Comparison of ENCODE assay signal across 9 cellular contexts in the genomic region with DNA sequence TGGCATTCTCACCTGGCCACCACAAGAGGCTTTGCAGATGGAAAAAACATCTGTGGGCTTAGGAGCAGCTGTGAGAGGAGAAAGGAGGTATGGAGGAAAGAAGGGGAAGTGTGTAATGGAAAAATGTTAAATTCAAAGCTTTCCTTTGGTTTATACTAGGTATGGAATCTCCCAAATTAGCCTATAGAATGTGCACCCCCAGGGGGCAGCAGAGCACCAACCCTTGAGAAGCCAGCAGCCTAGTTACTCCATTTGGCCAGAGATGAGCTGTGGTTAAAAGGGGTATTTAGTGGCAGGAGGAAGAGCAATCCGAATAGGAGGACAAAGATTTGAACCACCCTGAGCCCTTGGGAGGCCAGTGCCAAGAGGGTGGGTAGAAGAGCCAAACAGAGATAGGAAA.
DNase-seq lines count a peak whose midpoint lies in the region; ATAC-seq and TF ChIP-seq lines count a peak whose summit lies in the region.
"Had no signal": no experiment of that assay in that cellular context is flagged by ENCODE, and none has a peak within 500 bp of the region (broad histone marks: within the 10 kb centered on the region; RNA-seq: fewer than 3 reads in every experiment).

No MANE protein-coding gene starts in this region.

- H3K27ac Mint-ChIP-seq in neural progenitor cell: no peak overlapping the region

- peak overlapping the region in 1 of 2 experiments; percentile 10; a peak in 1 of 4 replicates for H3K4me3 ChIP-seq in SK-N-SH (ENCODE audit: low read depth in 2 of 2, low read length in 1 of 2)
- no peak overlapping the region for H3K4me3 ChIP-seq in epithelial cell of esophagus (ENCODE audit: low read length)
- H3K4me3 ChIP-seq in neural progenitor cell: no peak overlapping the region
- no peak overlapping the region for H3K4me3 ChIP-seq in effector memory CD4-positive, alpha-beta T cell (ENCODE audit: insufficient read depth, low read depth, low read length, poor library complexity, severe bottlenecking)
- H3K4me3 ChIP-seq: BLaER1 had no signal

- DNase-seq in NCI-H1092 treated with DMSO at 0.1 percent for 48 hours (lab: John Stamatoyannopoulos, UW) (peak; percentile 43), NCI-H1092 (lab: John Stamatoyannopoulos, UW) (no peak), HUDEP-2 (lab: John Stamatoyannopoulos, UW; ENCODE audit: unreplicated experiment in 76 of 76) (peak in 40 of 76 experiments; percentile 1 to 62 (median 16)), SK-N-SH (peak; percentile 42), epithelial cell of esophagus (ENCODE audit: low read depth) (peak; percentile 80), neural progenitor cell (ENCODE audit: low spot score) (peak; percentile 80)
- no peak for DNase-seq in effector memory CD4-positive, alpha-beta T cell

- ATAC-seq in GM19328 (IDR thresholded peaks at IDR 0.05; ENCODE audit: unreplicated experiment): no peak

- POLR2A ChIA-PET in SK-N-SH (lab: Yijun Ruan, JAX): no interaction called here

- peak; percentile 69 for TF ChIP-seq RAD21 in SK-N-SH (IDR thresholded peaks at IDR 0.05; ENCODE audit: low read length)

- H3K27me3 Mint-ChIP-seq in neural progenitor cell (ENCODE audit: insufficient read depth, low read depth): peaks cover 3% of the 10 kb centered on the region

- H3K9me3 ChIP-seq in SK-N-SH (no peaks in the 10 kb centered on the region), neural progenitor cell (ENCODE audit: low read depth) (no peaks in the 10 kb centered on the region)
- no peaks in the 10 kb centered on the region for H3K9me3 ChIP-seq in effector memory CD4-positive, alpha-beta T cell (ENCODE audit: control insufficient read depth, low read length)
- H3K9me3 ChIP-seq: BLaER1 had no signal

- no peaks in the 10 kb centered on the region for H3K36me3 ChIP-seq in SK-N-SH (replicated peaks in 1 of 2; ENCODE audit: control insufficient read depth in 1 of 2, insufficient read depth in 2 of 2, low read length in 1 of 2)
- H3K36me3 ChIP-seq in neural progenitor cell: no peaks in the 10 kb centered on the region
- H3K36me3 ChIP-seq in effector memory CD4-positive, alpha-beta T cell (ENCODE audit: control insufficient read depth, insufficient read depth, low read length): no peaks in the 10 kb centered on the region
- H3K36me3 ChIP-seq: BLaER1 had no signal

- 0 out of 2 replicates have a peak, but pooled peaks cover 14% of the 10 kb centered on the region for H3K27me3 ChIP-seq in SK-N-SH (ENCODE audit: insufficient read depth)
- H3K27me3 ChIP-seq in neural progenitor cell: no peaks in the 10 kb centered on the region
- no peaks in the 10 kb centered on the region for H3K27me3 ChIP-seq in effector memory CD4-positive, alpha-beta T cell (replicated peaks; ENCODE audit: control insufficient read depth, insufficient read depth, low read length, poor library complexity, severe bottlenecking)
- H3K27me3 ChIP-seq: BLaER1 had no signal

- H3K9me3 Mint-ChIP-seq in neural progenitor cell: no peaks in the 10 kb centered on the region

- H3K4me1 ChIP-seq in SK-N-SH (ENCODE audit: control insufficient read depth in 1 of 2, insufficient read depth in 2 of 2, low read depth in 1 of 2, low read length in 1 of 2) (no peaks in the 10 kb centered on the region; a peak in 1 of 4 replicates), neural progenitor cell (no peaks in the 10 kb centered on the region)
- no peaks in the 10 kb centered on the region for H3K4me1 ChIP-seq in effector memory CD4-positive, alpha-beta T cell (ENCODE audit: control insufficient read depth, insufficient read depth, low read length, poor library complexity, severe bottlenecking)
- H3K4me1 ChIP-seq: BLaER1 had no signal

- 6% methylated on average over 1 of the region's 1 CpG for WGBS in SK-N-SH (ENCODE audit: low lambda C conversion rate)

- H3K27ac ChIP-seq in SK-N-SH (ENCODE audit: low read depth in 2 of 2, low read length in 1 of 2) (no peak overlapping the region), neural progenitor cell (no peak overlapping the region)
- H3K27ac ChIP-seq in effector memory CD4-positive, alpha-beta T cell (ENCODE audit: insufficient read depth, low read length, poor library complexity, severe bottlenecking): no peak overlapping the region
- H3K27ac ChIP-seq: BLaER1 had no signal

- H2AFZ ChIP-seq in SK-N-SH (ENCODE audit: low read depth): no peak overlapping the region
- no peak overlapping the region for H2AFZ ChIP-seq in neural progenitor cell (replicated peaks)

- no peaks in the 10 kb centered on the region for H3K9me2 ChIP-seq in SK-N-SH

- TF ChIP-seq EP300 in SK-N-SH (IDR thresholded peaks at IDR 0.05; ENCODE audit: borderline replicate concordance in 1 of 2, low read depth in 1 of 2, low read length in 1 of 2): no peak

- H3K79me2 ChIP-seq in SK-N-SH (ENCODE audit: insufficient read depth) (no peaks in the 10 kb centered on the region), neural progenitor cell (ENCODE audit: low read depth) (no peaks in the 10 kb centered on the region)

- CTCF ChIA-PET in SK-N-SH (lab: Yijun Ruan, JAX): interaction anchor here (0.5 to 2.6 kb wide), 30 partner anchors 10 to 1730 kb away, joined by 3 to 23 read pairs (median 4); no protein-coding TSS in a partner anchor

- H3F3A ChIP-seq in SK-N-SH (replicated peaks; ENCODE audit: insufficient read depth): no peaks in the 10 kb centered on the region
- no peaks in the 10 kb centered on the region for H3F3A ChIP-seq in neural progenitor cell (ENCODE audit: low read depth)

- no peak overlapping the region for H3K9ac ChIP-seq in SK-N-SH
- no peak overlapping the region for H3K9ac ChIP-seq in neural progenitor cell
- H3K9ac ChIP-seq: BLaER1 had no signal

- no peaks in the 10 kb centered on the region for H3K4me1 Mint-ChIP-seq in neural progenitor cell

- H3K4me2 ChIP-seq in SK-N-SH (no peak overlapping the region), neural progenitor cell (no peak overlapping the region)
- H3K4me2 ChIP-seq: BLaER1 had no signal

- no peaks in the 10 kb centered on the region for H4K20me1 ChIP-seq in SK-N-SH (ENCODE audit: insufficient read depth)
- H4K20me1 ChIP-seq in neural progenitor cell (ENCODE audit: low read depth): no peaks in the 10 kb centered on the region
- H4K20me1 ChIP-seq: BLaER1 had no signal

- no peaks in the 10 kb centered on the region for H3K36me3 Mint-ChIP-seq in neural progenitor cell

- H3K4me3 Mint-ChIP-seq in neural progenitor cell: no peak overlapping the region

- TF ChIP-seq CTCF in SK-N-SH (IDR thresholded peaks at IDR 0.05) (peak; percentile 61), epithelial cell of esophagus (IDR thresholded peaks at IDR 0.05; ENCODE audit: insufficient read depth, low read depth, low read length, missing control alignments) (peak; percentile 87), neural progenitor cell (IDR thresholded peaks at IDR 0.05) (peak; percentile 78)

TF ChIP-seq in SK-N-SH, 30 proteins besides CTCF, POLR2A, EP300 and RAD21:
- TF ChIP-seq SIN3A (IDR thresholded peaks at IDR 0.05; ENCODE audit: borderline replicate concordance, low read depth, low read length) (no peak), TCF12 (IDR thresholded peaks at IDR 0.05) (no peak), FOXJ3 (CRISPR knock-in tag; IDR thresholded peaks at IDR 0.05) (no peak), ELF1 (IDR thresholded peaks at IDR 0.05) (no peak), MEF2A (IDR thresholded peaks at IDR 0.05; ENCODE audit: borderline replicate concordance, low read depth) (no peak), SMC3 (IDR thresholded peaks at IDR 0.05; ENCODE audit: low read depth, low read length) (peak; percentile 46)
- TF ChIP-seq, protein P1, sequence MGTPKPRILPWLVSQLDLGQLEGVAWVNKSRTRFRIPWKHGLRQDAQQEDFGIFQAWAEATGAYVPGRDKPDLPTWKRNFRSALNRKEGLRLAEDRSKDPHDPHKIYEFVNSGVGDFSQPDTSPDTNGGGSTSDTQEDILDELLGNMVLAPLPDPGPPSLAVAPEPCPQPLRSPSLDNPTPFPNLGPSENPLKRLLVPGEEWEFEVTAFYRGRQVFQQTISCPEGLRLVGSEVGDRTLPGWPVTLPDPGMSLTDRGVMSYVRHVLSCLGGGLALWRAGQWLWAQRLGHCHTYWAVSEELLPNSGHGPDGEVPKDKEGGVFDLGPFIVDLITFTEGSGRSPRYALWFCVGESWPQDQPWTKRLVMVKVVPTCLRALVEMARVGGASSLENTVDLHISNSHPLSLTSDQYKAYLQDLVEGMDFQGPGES (IDR thresholded peaks at IDR 0.05; ENCODE audit: low read depth, low read length): no peak
TF ChIP-seq in SK-N-SH: peak in this region for 1.

Comparison
In these comparisons a context has a peak if more than half of its experiments do, and no peak if none do; other contexts are left out.
1. DNase-seq: peak in NCI-H1092 treated with DMSO at 0.1 percent for 48 hours (single experiment), HUDEP-2 (40 of 76), SK-N-SH (single experiment), epithelial cell of esophagus (single experiment) and neural progenitor cell (single experiment); none in NCI-H1092 (single experiment) and effector memory CD4-positive, alpha-beta T cell (0 of 3).
2. Peak in every context shown above with its lines, with median percentiles within 50 percentile points of each other: CTCF ChIP-seq.